15 cellular contexts compared by ENCODE assay signal in genomic region chrX:19699151-19699550, GRCh38.
A peak's percentile ranks its signal among the peaks of the same experiment; 100 is the strongest.
DNase-seq lines count a peak whose midpoint lies in the region; ATAC-seq lines count a peak whose summit lies in the region.
"Had no signal": no experiment of that assay in that cellular context is flagged by ENCODE, and none has a peak within 500 bp of the region (broad histone marks: within the 10 kb centered on the region; RNA-seq: fewer than 3 reads in every experiment).

No MANE protein-coding gene starts in this region.

- intact Hi-C loops in CD4-positive, alpha-beta memory T cell (cut with micrococcal nuclease) = no loop called here

- no peaks in the 10 kb centered on the region for H3K27me3 ChIP-seq in CD4-positive, alpha-beta memory T cell (ENCODE audit: insufficient read depth, low read length)
- H3K27me3 ChIP-seq: BLaER1 treated with 17β-estradiol and CSF1 and Interleukin-3, amounts not matched to agents 10 nM and 100 nM had no signal

- H3K4me1 ChIP-seq in CD4-positive, alpha-beta memory T cell (ENCODE audit: insufficient read depth, low read length) = peaks cover 37% of the 10 kb centered on the region
- H3K4me1 ChIP-seq: BLaER1 treated with 17β-estradiol and CSF1 and Interleukin-3, amounts not matched to agents 10 nM and 100 nM had no signal

- no peak overlapping the region for H3K27ac ChIP-seq in CD4-positive, alpha-beta memory T cell (ENCODE audit: low read depth, low read length)
- H3K27ac ChIP-seq: BLaER1 treated with 17β-estradiol and CSF1 and Interleukin-3, amounts not matched to agents 10 nM and 100 nM; KMS-11 had no signal

- no peak overlapping the region for H3K4me3 Mint-ChIP-seq in activated naive CD4-positive, alpha-beta T cell treated with anti-CD3 and anti-CD28 coated beads, Interleukin-2, amount 10 ng/mL, durations not matched to agents 7 days and 5 days
- H3K4me3 Mint-ChIP-seq in CD4-positive, alpha-beta memory T cell = no peak overlapping the region
- no peak overlapping the region for H3K4me3 Mint-ChIP-seq in T-helper 17 cell
- no peak overlapping the region for H3K4me3 Mint-ChIP-seq in activated T-helper 17 cell treated with anti-CD3 and anti-CD28 coated beads, Interleukin-2, amount 50 U/mL, for 72 hours

- no peaks in the 10 kb centered on the region for H3K27me3 Mint-ChIP-seq in activated naive CD4-positive, alpha-beta T cell treated with anti-CD3 and anti-CD28 coated beads, Interleukin-2, amount 10 ng/mL, durations not matched to agents 7 days and 5 days
- H3K27me3 Mint-ChIP-seq in CD4-positive, alpha-beta memory T cell = no peaks in the 10 kb centered on the region
- H3K27me3 Mint-ChIP-seq in T-helper 17 cell = no peaks in the 10 kb centered on the region
- H3K27me3 Mint-ChIP-seq in activated T-helper 17 cell treated with anti-CD3 and anti-CD28 coated beads, Interleukin-2, amount 50 U/mL, for 72 hours = no peaks in the 10 kb centered on the region

- peaks cover 47% of the 10 kb centered on the region for H3K36me3 Mint-ChIP-seq in activated naive CD4-positive, alpha-beta T cell treated with anti-CD3 and anti-CD28 coated beads, Interleukin-2, amount 10 ng/mL, durations not matched to agents 7 days and 5 days
- H3K36me3 Mint-ChIP-seq in activated naive CD4-positive, alpha-beta T cell treated with anti-CD3 and anti-CD28 coated beads, Interleukin-2, amount 50 U/mL, for 72 hours = peaks cover 6 to 12% of the 10 kb centered on the region in 2 donors
- H3K36me3 Mint-ChIP-seq in CD4-positive, alpha-beta memory T cell = peaks cover 11 to 46% of the 10 kb centered on the region in 2 donors
- H3K36me3 Mint-ChIP-seq in T-helper 17 cell (ENCODE audit: low read depth) = peaks cover 5% of the 10 kb centered on the region
- peaks cover 60% of the 10 kb centered on the region for H3K36me3 Mint-ChIP-seq in activated T-helper 17 cell treated with anti-CD3 and anti-CD28 coated beads, Interleukin-2, amount 50 U/mL, for 72 hours (ENCODE audit: low read depth)

- peaks cover 21% of the 10 kb centered on the region for H3K4me1 Mint-ChIP-seq in activated naive CD4-positive, alpha-beta T cell treated with anti-CD3 and anti-CD28 coated beads, Interleukin-2, amount 10 ng/mL, durations not matched to agents 7 days and 5 days
- peaks cover 23 to 69% (median 44%) of the 10 kb centered on the region in 4 donors for H3K4me1 Mint-ChIP-seq in CD4-positive, alpha-beta memory T cell
- peaks cover 17% of the 10 kb centered on the region for H3K4me1 Mint-ChIP-seq in T-helper 17 cell
- peaks cover 21% of the 10 kb centered on the region for H3K4me1 Mint-ChIP-seq in activated T-helper 17 cell treated with anti-CD3 and anti-CD28 coated beads, Interleukin-2, amount 50 U/mL, for 72 hours

- H3K36me3 ChIP-seq in CD4-positive, alpha-beta memory T cell (ENCODE audit: insufficient read depth, low read length) = peaks cover 15% of the 10 kb centered on the region

- H3K4me3 ChIP-seq in CD4-positive, alpha-beta memory T cell (ENCODE audit: low read length in 2 of 2) = no peak overlapping the region
- H3K4me3 ChIP-seq: BLaER1 treated with 17β-estradiol and CSF1 and Interleukin-3, amounts not matched to agents 10 nM and 100 nM had no signal

- H3K9me3 Mint-ChIP-seq in activated naive CD4-positive, alpha-beta T cell treated with anti-CD3 and anti-CD28 coated beads, Interleukin-2, amount 10 ng/mL, durations not matched to agents 7 days and 5 days = no peaks in the 10 kb centered on the region
- H3K9me3 Mint-ChIP-seq in activated naive CD4-positive, alpha-beta T cell treated with anti-CD3 and anti-CD28 coated beads, Interleukin-2, amount 50 U/mL, for 72 hours = no peaks in the 10 kb centered on the region
- peaks cover 0 to 2% (median 0%) of the 10 kb centered on the region in 8 donors for H3K9me3 Mint-ChIP-seq in CD4-positive, alpha-beta memory T cell
- no peaks in the 10 kb centered on the region for H3K9me3 Mint-ChIP-seq in activated T-helper 17 cell treated with anti-CD3 and anti-CD28 coated beads, Interleukin-2, amount 50 U/mL, for 72 hours

- no peak for ATAC-seq in activated naive CD4-positive, alpha-beta T cell treated with anti-CD3 and anti-CD28 coated beads, Interleukin-2, amount 50 U/mL, for 72 hours
- ATAC-seq in T-helper 17 cell = no peak
- ATAC-seq in activated T-helper 17 cell treated with anti-CD3 and anti-CD28 coated beads, Interleukin-2, amount 50 U/mL, for 72 hours (replicated peaks) = no peak
- ATAC-seq: HCT116, HepG2 had no signal

- H3K9me3 ChIP-seq in CD4-positive, alpha-beta memory T cell (ENCODE audit: control insufficient read depth in 1 of 2, low read length in 2 of 2) = no peaks in the 10 kb centered on the region
- H3K9me3 ChIP-seq in T-helper 17 cell (ENCODE audit: control insufficient read depth, low read length, poor library complexity, severe bottlenecking) = no peaks in the 10 kb centered on the region
- H3K9me3 ChIP-seq: BLaER1 treated with 17β-estradiol and CSF1 and Interleukin-3, amounts not matched to agents 10 nM and 100 nM had no signal

- H3K27ac Mint-ChIP-seq in activated naive CD4-positive, alpha-beta T cell treated with anti-CD3 and anti-CD28 coated beads, Interleukin-2, amount 10 ng/mL, durations not matched to agents 7 days and 5 days = peak overlapping the region; percentile 37
- no peak overlapping the region for H3K27ac Mint-ChIP-seq in activated naive CD4-positive, alpha-beta T cell treated with anti-CD3 and anti-CD28 coated beads, Interleukin-2, amount 50 U/mL, for 72 hours
- peak overlapping the region in 4 of 7 donors; percentile 9 to 65 (median 42) for H3K27ac Mint-ChIP-seq in CD4-positive, alpha-beta memory T cell
- H3K27ac Mint-ChIP-seq in T-helper 17 cell = peak overlapping the region; percentile 51
- H3K27ac Mint-ChIP-seq in activated T-helper 17 cell treated with anti-CD3 and anti-CD28 coated beads, Interleukin-2, amount 50 U/mL, for 72 hours = no peak overlapping the region

- POLR2A ChIA-PET in CD4-positive, alpha-beta memory T cell (lab: Charles Lee; ENCODE audit: partially characterized antibody) = no interaction called here

- CTCF ChIA-PET in activated naive CD4-positive, alpha-beta T cell treated with anti-CD3 and anti-CD28 coated beads, Interleukin-2, amount 10 ng/mL, durations not matched to agents 7 days and 5 days (lab: Charles Lee) = no interaction called here
- CTCF ChIA-PET in CD4-positive, alpha-beta memory T cell (lab: Charles Lee; ENCODE audit: partially characterized antibody) = no interaction called here

- no peak for DNase-seq in activated naive CD4-positive, alpha-beta T cell treated with anti-CD3 and anti-CD28 coated beads, Interleukin-2, amount 10 ng/mL, durations not matched to agents 7 days and 5 days
- DNase-seq in activated naive CD4-positive, alpha-beta T cell treated with anti-CD3 and anti-CD28 coated beads, Interleukin-2, amount 50 U/mL, for 72 hours (ENCODE audit: low spot score in 2 of 2) = no peak
- DNase-seq in CD4-positive, alpha-beta memory T cell = no peak
- DNase-seq in T-helper 17 cell (no peak), HPDE6-E6E7 (ENCODE audit: extremely low spot score) (no peak), hippocampal formation (lab: John Stamatoyannopoulos, UW) (no peak)
- DNase-seq: 8988T, ACHN, DMS53, GF-D8 had no signal

Comparison
In these comparisons a context has a peak if more than half of its experiments do, and no peak if none do; other contexts are left out.
1. H3K27ac Mint-ChIP-seq: peak in activated naive CD4-positive, alpha-beta T cell treated with anti-CD3 and anti-CD28 coated beads, Interleukin-2, amount 10 ng/mL, durations not matched to agents 7 days and 5 days (single experiment), CD4-positive, alpha-beta memory T cell (4 of 7) and T-helper 17 cell (single experiment); none in activated naive CD4-positive, alpha-beta T cell treated with anti-CD3 and anti-CD28 coated beads, Interleukin-2, amount 50 U/mL, for 72 hours (0 of 2) and activated T-helper 17 cell treated with anti-CD3 and anti-CD28 coated beads, Interleukin-2, amount 50 U/mL, for 72 hours (single experiment).